Comparison of ENCODE assay signal across 8 cellular contexts in genomic region chr2:80238692-80239469, GRCh38.
DNase-seq lines count a peak whose midpoint lies in the region; ATAC-seq and TF ChIP-seq lines count a peak whose summit lies in the region.

No MANE protein-coding gene starts in this region.

- H3K27ac Mint-ChIP-seq in activated CD4-positive, alpha-beta memory T cell treated with anti-CD3 and anti-CD28 coated beads for 36 hours: no peak overlapping the region
- H3K27ac Mint-ChIP-seq in activated CD4-positive, alpha-beta memory T cell treated with anti-CD3 and anti-CD28 coated beads, Interleukin-2, amount 10 ng/mL, durations not matched to agents 7 days and 5 days: no peak overlapping the region

- no peaks in the 10 kb centered on the region for H3K4me1 Mint-ChIP-seq in activated CD4-positive, alpha-beta memory T cell treated with anti-CD3 and anti-CD28 coated beads for 36 hours (ENCODE audit: low read depth)
- H3K4me1 Mint-ChIP-seq in activated CD4-positive, alpha-beta memory T cell treated with anti-CD3 and anti-CD28 coated beads, Interleukin-2, amount 10 ng/mL, durations not matched to agents 7 days and 5 days: no peaks in the 10 kb centered on the region
- no peaks in the 10 kb centered on the region for H3K4me1 Mint-ChIP-seq in activated T-cell treated with anti-CD3 and anti-CD28 coated beads, Interleukin-2, amount 50 U/mL, for 4 hours (ENCODE audit: low read depth)

- H3K27me3 Mint-ChIP-seq in activated CD4-positive, alpha-beta memory T cell treated with anti-CD3 and anti-CD28 coated beads for 36 hours: no peaks in the 10 kb centered on the region
- no peaks in the 10 kb centered on the region for H3K27me3 Mint-ChIP-seq in activated CD4-positive, alpha-beta memory T cell treated with anti-CD3 and anti-CD28 coated beads, Interleukin-2, amount 10 ng/mL, durations not matched to agents 7 days and 5 days
- no peaks in the 10 kb centered on the region for H3K27me3 Mint-ChIP-seq in activated T-cell treated with anti-CD3 and anti-CD28 coated beads, Interleukin-2, amount 50 U/mL, for 4 hours (ENCODE audit: low read depth)

- TF ChIP-seq EP300 in gastroesophageal sphincter (IDR thresholded peaks at IDR 0.05): no peak

- H3K9me3 Mint-ChIP-seq in activated CD4-positive, alpha-beta memory T cell treated with anti-CD3 and anti-CD28 coated beads for 36 hours: peaks cover 2% of the 10 kb centered on the region
- H3K9me3 Mint-ChIP-seq in activated CD4-positive, alpha-beta memory T cell treated with anti-CD3 and anti-CD28 coated beads, Interleukin-2, amount 10 ng/mL, durations not matched to agents 7 days and 5 days: no peaks in the 10 kb centered on the region
- peaks cover 8% of the 10 kb centered on the region for H3K9me3 Mint-ChIP-seq in activated T-cell treated with anti-CD3 and anti-CD28 coated beads, Interleukin-2, amount 50 U/mL, for 4 hours

- TF ChIP-seq CTCF in NB4 (IDR thresholded peaks at IDR 0.05; ENCODE audit: low read depth, low read length) (peak; percentile 81), gastroesophageal sphincter (IDR thresholded peaks at IDR 0.05) (peak in 2 of 4 experiments; percentile 24 to 44)

- H3K4me2 ChIP-seq in mesendoderm (ENCODE audit: low read length): no peak overlapping the region

- H3K27me3 ChIP-seq in mesendoderm (ENCODE audit: insufficient read depth, low read length, poor library complexity) (no peaks in the 10 kb centered on the region), gastroesophageal sphincter (no peaks in the 10 kb centered on the region)

- H3K79me1 ChIP-seq in mesendoderm (ENCODE audit: low read length): no peaks in the 10 kb centered on the region

- H2BK5ac ChIP-seq in mesendoderm (ENCODE audit: low read length): no peak overlapping the region

- DNase-seq in activated CD4-positive, alpha-beta memory T cell treated with anti-CD3 and anti-CD28 coated beads for 36 hours: peak; percentile 12
- DNase-seq in activated CD4-positive, alpha-beta memory T cell treated with anti-CD3 and anti-CD28 coated beads, Interleukin-2, amount 10 ng/mL, durations not matched to agents 7 days and 5 days: no peak
- DNase-seq in NB4 (ENCODE audit: low read depth): peak; percentile 42
- peak; percentile 6 for DNase-seq in cerebellar cortex (ENCODE audit: low spot score)
- DNase-seq in mesendoderm: peak; percentile 54
- no peak for DNase-seq in NCI-H2029 (lab: John Stamatoyannopoulos, UW)
- no peak for DNase-seq in activated T-cell treated with anti-CD3 and anti-CD28 coated beads, Interleukin-2, amount 50 U/mL, for 4 hours

- no peaks in the 10 kb centered on the region for H3K9me3 ChIP-seq in gastroesophageal sphincter

- H3K36me3 Mint-ChIP-seq in activated CD4-positive, alpha-beta memory T cell treated with anti-CD3 and anti-CD28 coated beads for 36 hours: no peaks in the 10 kb centered on the region
- no peaks in the 10 kb centered on the region for H3K36me3 Mint-ChIP-seq in activated CD4-positive, alpha-beta memory T cell treated with anti-CD3 and anti-CD28 coated beads, Interleukin-2, amount 10 ng/mL, durations not matched to agents 7 days and 5 days (ENCODE audit: low read depth)
- no peaks in the 10 kb centered on the region for H3K36me3 Mint-ChIP-seq in activated T-cell treated with anti-CD3 and anti-CD28 coated beads, Interleukin-2, amount 50 U/mL, for 4 hours (ENCODE audit: insufficient read depth)

- no peaks in the 10 kb centered on the region for H3K79me2 ChIP-seq in mesendoderm (ENCODE audit: control insufficient read depth, insufficient read depth, low read length)

- H2BK15ac ChIP-seq in mesendoderm (replicated peaks; ENCODE audit: low read depth): no peak overlapping the region

- H3K4me3 Mint-ChIP-seq in activated CD4-positive, alpha-beta memory T cell treated with anti-CD3 and anti-CD28 coated beads for 36 hours: no peak overlapping the region
- H3K4me3 Mint-ChIP-seq in activated CD4-positive, alpha-beta memory T cell treated with anti-CD3 and anti-CD28 coated beads, Interleukin-2, amount 10 ng/mL, durations not matched to agents 7 days and 5 days: no peak overlapping the region
- H3K4me3 Mint-ChIP-seq in activated T-cell treated with anti-CD3 and anti-CD28 coated beads, Interleukin-2, amount 50 U/mL, for 4 hours: no peak overlapping the region

- no peak for ATAC-seq in gastroesophageal sphincter
- no peak for ATAC-seq in activated T-cell treated with anti-CD3 and anti-CD28 coated beads, Interleukin-2, amount 50 U/mL, for 4 hours

- TF ChIP-seq POLR2A in NB4 (IDR thresholded peaks at IDR 0.05; ENCODE audit: extremely low read depth, insufficient read length) (no peak), gastroesophageal sphincter (IDR thresholded peaks at IDR 0.05) (no peak)

- intact Hi-C loops in activated CD4-positive, alpha-beta memory T cell treated with anti-CD3 and anti-CD28 coated beads for 36 hours (cut with micrococcal nuclease): loop anchor here (10.0 kb wide), 1 partner anchor 164 kb away; no protein-coding TSS in a partner anchor

- no peak overlapping the region for H3K27ac ChIP-seq in mesendoderm (ENCODE audit: low read depth, low read length)
- no peak overlapping the region for H3K27ac ChIP-seq in gastroesophageal sphincter

- CTCF ChIA-PET in activated CD4-positive, alpha-beta memory T cell treated with anti-CD3 and anti-CD28 coated beads for 36 hours (lab: Charles Lee): interaction anchor here (0.9 to 1.9 kb wide), 3 partner anchors 10 to 12 kb away, joined by 4 to 11 read pairs (median 5); no protein-coding TSS in a partner anchor
- CTCF ChIA-PET in activated CD4-positive, alpha-beta memory T cell treated with anti-CD3 and anti-CD28 coated beads, Interleukin-2, amount 10 ng/mL, durations not matched to agents 7 days and 5 days (lab: Charles Lee): interaction anchor here (0.9 to 1.3 kb wide), 5 partner anchors 8 to 91 kb away, joined by 3 read pairs; no protein-coding TSS in a partner anchor

- no peak overlapping the region for H2BK120ac ChIP-seq in mesendoderm (ENCODE audit: low read depth, low read length)

- H4K5ac ChIP-seq in mesendoderm (ENCODE audit: low read length): no peak overlapping the region

- 100% methylated on average over 1 of the region's 11 CpGs for WGBS in mesendoderm (ENCODE audit: extremely low coverage, insufficient coverage, low lambda C conversion rate)
- WGBS in gastroesophageal sphincter (ENCODE audit: low coverage in 1 of 2), 2 donors: 50 to 62% methylated on average over 10 to 11 of the region's 11 CpGs

- H3K36me3 ChIP-seq in mesendoderm (ENCODE audit: control insufficient read depth, insufficient read depth, low read length): no peaks in the 10 kb centered on the region
- H3K36me3 ChIP-seq in gastroesophageal sphincter: no peaks in the 10 kb centered on the region

- no peak overlapping the region for H2AK5ac ChIP-seq in mesendoderm (ENCODE audit: low read length)

- H3K4ac ChIP-seq in mesendoderm (ENCODE audit: low read depth, low read length): no peak overlapping the region

- no peak overlapping the region for H3K23ac ChIP-seq in mesendoderm (ENCODE audit: low read length)

- H4K8ac ChIP-seq in mesendoderm (ENCODE audit: low read depth, low read length): no peak overlapping the region

- no peak overlapping the region for H3K18ac ChIP-seq in mesendoderm (ENCODE audit: low read length)

- no peak overlapping the region for H3K9ac ChIP-seq in mesendoderm (ENCODE audit: low read length)

- no peak overlapping the region for H3K56ac ChIP-seq in mesendoderm (ENCODE audit: low read length)

- POLR2A ChIA-PET in activated CD4-positive, alpha-beta memory T cell treated with anti-CD3 and anti-CD28 coated beads for 36 hours (lab: Charles Lee): no interaction called here
- POLR2A ChIA-PET in activated CD4-positive, alpha-beta memory T cell treated with anti-CD3 and anti-CD28 coated beads, Interleukin-2, amount 10 ng/mL, durations not matched to agents 7 days and 5 days (lab: Charles Lee): no interaction called here

- H3K4me3 ChIP-seq in NB4 (ENCODE audit: low read depth, low read length): no peak overlapping the region
- no peak overlapping the region for H3K4me3 ChIP-seq in mesendoderm (ENCODE audit: low read length)
- H3K4me3 ChIP-seq in gastroesophageal sphincter: no peak overlapping the region

- H3K4me1 ChIP-seq in mesendoderm (ENCODE audit: control insufficient read depth, low read depth, low read length) (no peaks in the 10 kb centered on the region), gastroesophageal sphincter (peaks cover 0 to 9% (median 0%) of the 10 kb centered on the region in 3 donors)

Comparison
In these comparisons a context has a peak if more than half of its experiments do, and no peak if none do; other contexts are left out.
1. DNase-seq: peak in activated CD4-positive, alpha-beta memory T cell treated with anti-CD3 and anti-CD28 coated beads for 36 hours (single experiment), NB4 (single experiment), cerebellar cortex (single experiment) and mesendoderm (single experiment); none in activated CD4-positive, alpha-beta memory T cell treated with anti-CD3 and anti-CD28 coated beads, Interleukin-2, amount 10 ng/mL, durations not matched to agents 7 days and 5 days (single experiment), NCI-H2029 (single experiment) and activated T-cell treated with anti-CD3 and anti-CD28 coated beads, Interleukin-2, amount 50 U/mL, for 4 hours (single experiment).